Comparison of ENCODE assay signal across 13 cellular contexts in the genomic region with DNA sequence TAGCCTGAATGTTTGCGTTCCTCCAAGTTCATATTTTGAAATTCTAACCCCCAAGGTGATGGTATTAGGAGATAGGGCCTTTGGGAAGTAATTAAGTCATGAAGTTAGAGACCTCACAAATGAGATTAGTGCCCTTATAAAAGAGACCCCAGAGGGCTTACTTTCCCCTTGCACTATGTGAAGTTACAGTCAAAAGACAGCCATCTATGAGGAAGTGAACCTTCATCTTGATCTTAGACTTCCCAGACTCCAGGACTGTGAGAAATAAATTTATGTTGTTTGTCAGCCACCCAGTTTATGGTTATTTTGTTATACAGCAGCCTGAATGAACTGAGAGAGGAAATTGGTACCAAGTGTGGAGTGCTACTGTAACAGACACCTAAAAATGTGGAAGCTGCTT.
DNase-seq lines count a peak whose midpoint lies in the region; ATAC-seq, FAIRE-seq and TF ChIP-seq lines count a peak whose summit lies in the region.
"Had no signal": no experiment of that assay in that cellular context is flagged by ENCODE, and none has a peak within 500 bp of the region (broad histone marks: within the 10 kb centered on the region; RNA-seq: fewer than 3 reads in every experiment).

No MANE protein-coding gene starts in this region.

- no peak overlapping the region for H2BK20ac ChIP-seq in H1 (ENCODE audit: low read length)

- no peak for TF ChIP-seq POLR2A in H1 (IDR thresholded peaks at IDR 0.05; ENCODE audit: control extremely low read depth in 1 of 2, low read depth in 2 of 2, low read length in 2 of 2)

- no peak for ATAC-seq in activated naive CD4-positive, alpha-beta T cell treated with anti-CD3 and anti-CD28 coated beads, Interleukin-2, amount 50 U/mL, for 72 hours
- no peak for ATAC-seq in stimulated activated naive B cell treated with anti-CD40 and anti-IgM and Interleukin-4, amounts not matched to agents 10 μg/mL and 1 μg/mL and 100 μg/mL, for 72 hours (replicated peaks)
- ATAC-seq: pancreas had no signal

- H4K20me1 ChIP-seq in OCI-LY3 (ENCODE audit: insufficient read depth, low read length), result no peaks in the 10 kb centered on the region
- no peaks in the 10 kb centered on the region for H4K20me1 ChIP-seq in H1 (replicated peaks in 1 of 2; ENCODE audit: control insufficient read depth in 1 of 2, insufficient read depth in 2 of 2, low read length in 2 of 2)

- H3K36me3 ChIP-seq in OCI-LY3 (replicated peaks; ENCODE audit: low read depth, low read length) (no peaks in the 10 kb centered on the region), H1 (ENCODE audit: control insufficient read depth in 2 of 4, insufficient read depth in 4 of 4, low read length in 3 of 4) (no peaks in the 10 kb centered on the region)
- H3K36me3 ChIP-seq: pancreas, SJSA1, tibial artery had no signal

- DNase-seq in activated naive CD4-positive, alpha-beta T cell treated with anti-CD3 and anti-CD28 coated beads, Interleukin-2, amount 50 U/mL, for 72 hours (ENCODE audit: low spot score in 2 of 2), result no peak
- DNase-seq in activated naive CD4-positive, alpha-beta T cell treated with anti-CD3 and anti-CD28 coated beads for 36 hours, result no peak
- DNase-seq in H1 (ENCODE audit: low read depth in 1 of 2, low spot score in 2 of 2), result no peak
- DNase-seq in stimulated activated naive B cell treated with anti-CD40 and anti-IgM and Interleukin-4, amounts not matched to agents 10 μg/mL and 1 μg/mL and 100 μg/mL, for 72 hours, result no peak
- no peak for DNase-seq in HuH-7 (ENCODE audit: low spot score)
- DNase-seq in NCI-H748 (lab: John Stamatoyannopoulos, UW; ENCODE audit: unreplicated experiment), result no peak
- DNase-seq in C1 segment of cervical spinal cord (lab: John Stamatoyannopoulos, UW), result no peak
- DNase-seq: NCI-H2081 treated with DMSO at 0.1 percent for 48 hours, pancreas, tibial artery had no signal

- H2AFZ ChIP-seq in OCI-LY3 (ENCODE audit: low read depth, low read length), result no peak overlapping the region
- H2AFZ ChIP-seq in H1 (ENCODE audit: low read length), result no peak overlapping the region

- no peaks in the 10 kb centered on the region for H3K27me3 Mint-ChIP-seq in activated naive CD4-positive, alpha-beta T cell treated with anti-CD3 and anti-CD28 coated beads for 36 hours (ENCODE audit: low read depth)
- peaks cover 4 to 6% of the 10 kb centered on the region in 2 donors for H3K27me3 Mint-ChIP-seq in stimulated activated naive B cell treated with anti-CD40 and anti-IgM and Interleukin-4, amounts not matched to agents 10 μg/mL and 1 μg/mL and 100 μg/mL, for 72 hours

- no peaks in the 10 kb centered on the region for H3K23me2 ChIP-seq in H1 (ENCODE audit: low read depth, low read length)

- peak overlapping the region; percentile 46 to 86 for H3K27ac Mint-ChIP-seq in activated naive CD4-positive, alpha-beta T cell treated with anti-CD3 and anti-CD28 coated beads, Interleukin-2, amount 50 U/mL, for 72 hours
- no peak overlapping the region for H3K27ac Mint-ChIP-seq in activated naive CD4-positive, alpha-beta T cell treated with anti-CD3 and anti-CD28 coated beads for 36 hours
- peak overlapping the region; percentile 86 for H3K27ac Mint-ChIP-seq in stimulated activated naive B cell treated with anti-CD40 and anti-IgM and Interleukin-4, amounts not matched to agents 10 μg/mL and 1 μg/mL and 100 μg/mL, for 72 hours

- FAIRE-seq in H1 (lab: Jason Lieb, UNC), result no peak
- FAIRE-seq: pancreas had no signal

- no peaks in the 10 kb centered on the region for H3K79me1 ChIP-seq in H1 (ENCODE audit: low read depth, low read length)

- H3K27me3 ChIP-seq in OCI-LY3 (ENCODE audit: low read depth, low read length) (no peaks in the 10 kb centered on the region), H1 (replicated peaks in 1 of 4; ENCODE audit: control insufficient read depth in 3 of 4, extremely low read depth in 1 of 4, insufficient read depth in 3 of 4, low read length in 3 of 4) (peaks cover 0 to 2% (median 0%) of the 10 kb centered on the region in 4 experiments; a peak in 1 of 7 replicates)
- H3K27me3 ChIP-seq: pancreas, SJSA1, tibial artery had no signal

- WGBS in H1 (ENCODE audit: extremely low coverage in 1 of 2, insufficient coverage in 1 of 2, insufficient read length in 1 of 2, insufficient replicate concordance in 2 of 2, low coverage in 1 of 2, low lambda C conversion rate in 2 of 2, missing lambda C conversion rate in 1 of 2), 2 experiments, result 73% methylated on average over 1 of the region's 1 CpG; no CpG with 5 or more reads in 1 of the 2 experiments

- no peaks in the 10 kb centered on the region for H3K9me3 Mint-ChIP-seq in activated naive CD4-positive, alpha-beta T cell treated with anti-CD3 and anti-CD28 coated beads, Interleukin-2, amount 50 U/mL, for 72 hours
- H3K9me3 Mint-ChIP-seq in activated naive CD4-positive, alpha-beta T cell treated with anti-CD3 and anti-CD28 coated beads for 36 hours, result no peaks in the 10 kb centered on the region
- no peaks in the 10 kb centered on the region for H3K9me3 Mint-ChIP-seq in stimulated activated naive B cell treated with anti-CD40 and anti-IgM and Interleukin-4, amounts not matched to agents 10 μg/mL and 1 μg/mL and 100 μg/mL, for 72 hours
- H3K9me3 Mint-ChIP-seq: activated T-cell treated with anti-CD3 and anti-CD28 coated beads, Interleukin-2, amount 50 U/mL, for 4 hours had no signal

- TF ChIP-seq RAD21 in H1 (IDR thresholded peaks at IDR 0.05 in 1 of 2, conservative IDR thresholded peaks at IDR 0.05 in 1 of 2; ENCODE audit: low read depth in 2 of 2, low read length in 2 of 2), result no peak

- no peak overlapping the region for H4K5ac ChIP-seq in H1 (ENCODE audit: insufficient read length, low read depth, low read length)

- H3K4me2 ChIP-seq in OCI-LY3 (ENCODE audit: low read length), result 0 out of 2 replicates have a peak overlapping the region, but pooled peaks have one; percentile 46
- H3K4me2 ChIP-seq in H1 (ENCODE audit: insufficient read depth in 1 of 2, low read depth in 2 of 2, low read length in 2 of 2), result peak overlapping the region in 1 of 2 experiments; percentile 43; a peak in 1 of 4 replicates

- CTCF ChIA-PET in activated naive CD4-positive, alpha-beta T cell treated with anti-CD3 and anti-CD28 coated beads for 36 hours (lab: Charles Lee), result interaction anchor here (1.2 to 2.9 kb wide), 2 partner anchors 26 to 75 kb away, joined by 5 to 14 read pairs; partner anchors contain the start of gene DAPK2
- CTCF ChIA-PET in H1 (lab: Charles Lee; ENCODE audit: partially characterized antibody), result interaction anchor here (0.5 to 3.1 kb wide), 4 partner anchors 11 to 452 kb away, joined by 3 to 13 read pairs (median 7); no protein-coding TSS in a partner anchor

- H3K27ac ChIP-seq in OCI-LY3 (ENCODE audit: low read length) (no peak overlapping the region), H1 (ENCODE audit: low read depth, low read length) (no peak overlapping the region)
- H3K27ac ChIP-seq: SJSA1, tibial artery had no signal

- H3K4me1 ChIP-seq in OCI-LY3 (ENCODE audit: low read length) (peaks cover 26% of the 10 kb centered on the region), H1 (replicated peaks in 1 of 4; ENCODE audit: control insufficient read depth in 3 of 4, insufficient read depth in 4 of 4, low read length in 3 of 4) (peaks cover 7 to 28% (median 20%) of the 10 kb centered on the region in 4 experiments)
- H3K4me1 ChIP-seq: SJSA1 had no signal

- H3K4ac ChIP-seq in H1 (replicated peaks; ENCODE audit: insufficient read length, low read depth, low read length), result no peak overlapping the region

- no peak overlapping the region for H2BK15ac ChIP-seq in H1 (ENCODE audit: low read length)

- TF ChIP-seq EP300 in H1 (IDR thresholded peaks at IDR 0.05; ENCODE audit: borderline replicate concordance in 1 of 2, low read depth in 2 of 2, low read length in 2 of 2), result no peak

- no peak overlapping the region for H4K8ac ChIP-seq in H1 (ENCODE audit: extremely low read depth, insufficient read depth, low read length)

- H3K9me3 ChIP-seq in OCI-LY3 (ENCODE audit: insufficient read depth, low read length) (no peaks in the 10 kb centered on the region), H1 (ENCODE audit: insufficient read depth in 2 of 2, low read depth in 1 of 2, low read length in 1 of 2) (no peaks in the 10 kb centered on the region)
- H3K9me3 ChIP-seq: pancreas, SJSA1, tibial artery had no signal

- H3K79me2 ChIP-seq in OCI-LY3 (ENCODE audit: low read length) (no peaks in the 10 kb centered on the region), H1 (ENCODE audit: control insufficient read depth in 1 of 2, insufficient read depth in 2 of 2, low read length in 2 of 2) (no peaks in the 10 kb centered on the region)

- no peak overlapping the region for H3K4me3 Mint-ChIP-seq in activated naive CD4-positive, alpha-beta T cell treated with anti-CD3 and anti-CD28 coated beads for 36 hours
- peak overlapping the region in 1 of 2 donors; percentile 5 for H3K4me3 Mint-ChIP-seq in stimulated activated naive B cell treated with anti-CD40 and anti-IgM and Interleukin-4, amounts not matched to agents 10 μg/mL and 1 μg/mL and 100 μg/mL, for 72 hours

- H3K23ac ChIP-seq in H1 (ENCODE audit: insufficient read length), result no peak overlapping the region

- no peak overlapping the region for H2AK5ac ChIP-seq in H1 (ENCODE audit: low read depth, low read length)

- H3K4me1 Mint-ChIP-seq in activated naive CD4-positive, alpha-beta T cell treated with anti-CD3 and anti-CD28 coated beads for 36 hours (ENCODE audit: low read depth), result peaks cover 22% of the 10 kb centered on the region
- H3K4me1 Mint-ChIP-seq in stimulated activated naive B cell treated with anti-CD40 and anti-IgM and Interleukin-4, amounts not matched to agents 10 μg/mL and 1 μg/mL and 100 μg/mL, for 72 hours, result peaks cover 25 to 42% of the 10 kb centered on the region in 2 donors

- H3K56ac ChIP-seq in H1 (replicated peaks; ENCODE audit: insufficient read length, low read depth, low read length), result no peak overlapping the region

- H3K18ac ChIP-seq in H1 (ENCODE audit: extremely low read depth, low read length), result no peak overlapping the region

- POLR2A ChIA-PET in H1 (lab: Charles Lee; ENCODE audit: partially characterized antibody), result interaction anchor here (0.5 to 1.5 kb wide), 2 partner anchors 9 to 11 kb away, joined by 3 read pairs; no protein-coding TSS in a partner anchor

- no peak overlapping the region for H3K14ac ChIP-seq in H1 (ENCODE audit: insufficient read length)

- no peaks in the 10 kb centered on the region for H3K36me3 Mint-ChIP-seq in activated naive CD4-positive, alpha-beta T cell treated with anti-CD3 and anti-CD28 coated beads, Interleukin-2, amount 50 U/mL, for 72 hours
- H3K36me3 Mint-ChIP-seq in activated naive CD4-positive, alpha-beta T cell treated with anti-CD3 and anti-CD28 coated beads for 36 hours (ENCODE audit: low read depth), result no peaks in the 10 kb centered on the region
- peaks cover 0 to 4% of the 10 kb centered on the region in 2 donors for H3K36me3 Mint-ChIP-seq in stimulated activated naive B cell treated with anti-CD40 and anti-IgM and Interleukin-4, amounts not matched to agents 10 μg/mL and 1 μg/mL and 100 μg/mL, for 72 hours

- H3K9ac ChIP-seq in OCI-LY3 (ENCODE audit: low read length) (no peak overlapping the region), H1 (replicated peaks in 1 of 4; ENCODE audit: extremely low read depth in 1 of 4, low read depth in 3 of 4, low read length in 3 of 4) (no peak overlapping the region)

- 0 out of 2 replicates have a peak overlapping the region, but pooled peaks have one; percentile 12 for H2BK5ac ChIP-seq in H1 (ENCODE audit: low read depth, low read length)

- no peak overlapping the region for H2BK120ac ChIP-seq in H1 (replicated peaks; ENCODE audit: low read depth, low read length)

- no peak overlapping the region for H3K4me3 ChIP-seq in OCI-LY3 (ENCODE audit: low read length)
- H3K4me3 ChIP-seq in H1 (ENCODE audit: extremely low read depth in 1 of 4, insufficient read depth in 2 of 4, low read depth in 3 of 4, low read length in 4 of 4), result no peak overlapping the region
- H3K4me3 ChIP-seq: pancreas, SJSA1, tibial artery had no signal

- intact Hi-C loops in activated naive CD4-positive, alpha-beta T cell treated with anti-CD3 and anti-CD28 coated beads for 36 hours (cut with micrococcal nuclease), result loop anchor here (2.0 kb wide), 1 partner anchor 39 kb away; no protein-coding TSS in a partner anchor

- H2BK12ac ChIP-seq in H1 (ENCODE audit: low read depth, low read length), result peak overlapping the region; percentile 44; the same call in 1 of the 2 replicates

- no peak for TF ChIP-seq CTCF in OCI-LY3 (IDR thresholded peaks at IDR 0.05; ENCODE audit: low read depth, low read length)
- no peak for TF ChIP-seq CTCF in H1 (IDR thresholded peaks at IDR 0.05; ENCODE audit: control extremely low read depth in 1 of 3, insufficient read depth in 1 of 3, low read depth in 1 of 3, low read length in 3 of 3)

- no peak overlapping the region for H4K91ac ChIP-seq in H1 (replicated peaks; ENCODE audit: insufficient read length, low read length)
